23 cellular contexts compared by ENCODE assay signal in the genomic region with DNA sequence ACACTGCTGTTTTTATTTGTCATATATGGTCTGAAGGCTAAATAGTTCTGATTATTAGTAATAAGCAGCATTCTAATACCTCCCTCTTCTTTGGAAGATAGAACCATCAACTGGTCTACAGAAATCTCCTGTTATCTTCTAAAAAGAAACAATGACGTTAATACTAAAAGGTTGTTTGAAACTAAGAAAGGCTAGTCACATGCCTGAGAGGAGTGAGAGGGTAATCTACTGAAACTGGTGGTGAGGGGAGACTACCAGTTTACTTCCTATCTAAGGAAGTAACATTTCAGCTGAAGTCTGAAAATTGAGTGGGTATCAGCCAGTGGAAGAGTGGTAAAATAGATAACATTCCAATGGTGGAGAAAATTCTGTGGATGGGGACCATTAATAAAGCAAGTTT.
"Had no signal": no experiment of that assay in that cellular context is flagged by ENCODE, and none has a peak within 500 bp of the region (broad histone marks: within the 10 kb centered on the region; RNA-seq: fewer than 3 reads in every experiment).

No MANE protein-coding gene starts in this region.

- H3K27ac ChIP-seq: coronary artery, esophagus squamous epithelium, gastrocnemius medialis, left ventricle myocardium inferior, spleen, thoracic aorta, vagina, VCaP had no signal

- H3K4me3 ChIP-seq: coronary artery, esophagus squamous epithelium, gastrocnemius medialis, left ventricle myocardium inferior, spleen, thoracic aorta, vagina had no signal

- H3K27me3 Mint-ChIP-seq: naive thymus-derived CD4-positive, alpha-beta T cell; type B pancreatic cell had no signal

- DNase-seq: activated CD4-positive, alpha-beta T cell treated with anti-CD3 and anti-CD28 coated beads, Interleukin-2, amount 50 U/mL, for 1 hour; activated CD4-positive, CD25-positive, alpha-beta regulatory T cell treated with anti-CD3 and anti-CD28 coated beads, Interleukin-2, amount 50 U/mL, for 72 hours; activated CD8-positive, alpha-beta memory T cell treated with anti-CD3 and anti-CD28 coated beads for 24 hours; activated CD8-positive, alpha-beta memory T cell treated with anti-CD3 and anti-CD28 coated beads, Interleukin-2, amount 50 U/mL, for 4 hours; activated naive CD4-positive, alpha-beta T cell treated with Interleukin-2 at 50 U/mL for 16 hours; activated T-cell treated with anti-CD3 and anti-CD28 coated beads, Interleukin-2, amount 50 U/mL, for 4 hours; cerebellar nuclear complex; esophagus squamous epithelium; gastrocnemius medialis; hippocampal formation; left ventricle myocardium inferior; naive thymus-derived CD4-positive, alpha-beta T cell; retina; spleen; stimulated activated CD4-positive, alpha-beta T cell treated with anti-CD3 and anti-CD28 coated beads, Interleukin-4, amount 100 ng/mL, for 1 hour; stimulated activated naive CD4-positive, alpha-beta T cell treated with Interleukin-2 at 50 U/mL for 16 hours; T1000 had no signal

- H3K9me3 Mint-ChIP-seq: activated T-cell treated with anti-CD3 and anti-CD28 coated beads, Interleukin-2, amount 50 U/mL, for 4 hours; naive thymus-derived CD4-positive, alpha-beta T cell; T-helper 1 cell treated with Interleukin-12 subunit alpha and Interleukin-12 subunit beta and Interleukin-4 antibody, amounts not matched to agents 30 μg/mL and 1 μg/mL, for 36 hours; type B pancreatic cell had no signal

- H3K4me3 Mint-ChIP-seq: activated T-cell treated with anti-CD3 and anti-CD28 coated beads, Interleukin-2, amount 50 U/mL, for 4 hours; naive thymus-derived CD4-positive, alpha-beta T cell; T-helper 1 cell treated with Interleukin-12 subunit alpha and Interleukin-12 subunit beta and Interleukin-4 antibody, amounts not matched to agents 30 μg/mL and 1 μg/mL, for 36 hours; type B pancreatic cell had no signal

- H3K4me1 ChIP-seq: esophagus squamous epithelium, gastrocnemius medialis, left ventricle myocardium inferior, spleen, vagina had no signal

- H3K9me3 ChIP-seq: esophagus squamous epithelium, gastrocnemius medialis, left ventricle myocardium inferior, spleen, thoracic aorta, vagina had no signal

- H3K27ac Mint-ChIP-seq: T-helper 1 cell treated with Interleukin-12 subunit alpha and Interleukin-12 subunit beta and Interleukin-4 antibody, amounts not matched to agents 30 μg/mL and 1 μg/mL, for 36 hours; type B pancreatic cell had no signal

- ATAC-seq: activated T-cell treated with anti-CD3 and anti-CD28 coated beads, Interleukin-2, amount 50 U/mL, for 4 hours; gastrocnemius medialis; naive thymus-derived CD4-positive, alpha-beta T cell had no signal

- H3K27me3 ChIP-seq: esophagus squamous epithelium, gastrocnemius medialis, spleen, vagina had no signal
